In genomic region chr15:61784734-61785133, GRCh38 we compare ENCODE assay signal across 8 cellular contexts.
"Had no signal": no experiment of that assay in that cellular context is flagged by ENCODE, and none has a peak within 500 bp of the region (broad histone marks: within the 10 kb centered on the region; RNA-seq: fewer than 3 reads in every experiment).

No MANE protein-coding gene starts in this region.

- H3K4me3 ChIP-seq: GM12878 had no signal

- DNase-seq: GDM1, GF-D8 had no signal

- ATAC-seq: GM12878 had no signal

- FAIRE-seq: G401.6, GM12878, GM12891, GM12892, GM18507, GM19239 had no signal
